In genomic region chr20:23180451-23180921, GRCh38 we compare ENCODE assay signal across 20 cellular contexts.
DNase-seq lines count a peak whose midpoint lies in the region; ATAC-seq, FAIRE-seq and TF ChIP-seq lines count a peak whose summit lies in the region.
"Had no signal": no experiment of that assay in that cellular context is flagged by ENCODE, and none has a peak within 500 bp of the region (broad histone marks: within the 10 kb centered on the region; RNA-seq: fewer than 3 reads in every experiment).

No MANE protein-coding gene starts in this region.

- in situ Hi-C loops in HepG2 (cut with HindIII; ENCODE audit: extremely low pct_ligation_motif_present, low pct_unique_long_range_greater_than_20kb): no loop called here

- POLR2A ChIA-PET in HepG2 (lab: Yijun Ruan, JAX): no interaction called here

- no peaks in the 10 kb centered on the region for H4K20me1 ChIP-seq in HepG2 (ENCODE audit: insufficient read depth, low read length)

- TF ChIP-seq EP300 in HepG2 (IDR thresholded peaks at IDR 0.05; ENCODE audit: low read depth in 2 of 2, low read length in 2 of 2): no peak
- TF ChIP-seq EP300 in HepG2 (CRISPR knock-in tag; IDR thresholded peaks at IDR 0.05; ENCODE audit: borderline replicate concordance): no peak

- H3K4me3 ChIP-seq in HepG2 (replicated peaks in 1 of 3; ENCODE audit: insufficient read depth in 1 of 3, low read depth in 2 of 3, low read length in 3 of 3) (no peak overlapping the region), psoas muscle (no peak overlapping the region)
- H3K4me3 ChIP-seq: HAP-1 had no signal

- H3K4me3 Mint-ChIP-seq in stimulated activated naive CD8-positive, alpha-beta T cell treated with anti-CD3 and anti-CD28 coated beads, Interleukin-15, amount 100 ng/mL, for 72 hours: no peak overlapping the region
- H3K4me3 Mint-ChIP-seq: activated naive CD8-positive, alpha-beta T cell; central memory CD8-positive, alpha-beta T cell; IgD-negative memory B cell; naive thymus-derived CD8-positive, alpha-beta T cell; stimulated activated naive B cell treated with anti-CD40 and anti-IgM and Interleukin-4, amounts not matched to agents 10 μg/mL and 1 μg/mL and 100 μg/mL, for 72 hours had no signal

- H3K36me3 ChIP-seq in HepG2 (replicated peaks in 1 of 2; ENCODE audit: control insufficient read depth in 1 of 2, insufficient read depth in 2 of 2, low read length in 2 of 2) (no peaks in the 10 kb centered on the region), psoas muscle (ENCODE audit: insufficient read depth in 1 of 2, low read depth in 1 of 2) (no peaks in the 10 kb centered on the region)
- H3K36me3 ChIP-seq: HAP-1 had no signal

- no peaks in the 10 kb centered on the region for H3K79me2 ChIP-seq in HepG2 (ENCODE audit: insufficient read depth, low read length)

- no peaks in the 10 kb centered on the region for H3K4me1 ChIP-seq in HepG2 (ENCODE audit: insufficient read depth, low read length)
- peaks cover 10% of the 10 kb centered on the region for H3K4me1 ChIP-seq in psoas muscle
- H3K4me1 ChIP-seq: HAP-1 had no signal

- no peak for FAIRE-seq in HepG2 (lab: Jason Lieb, UNC)

- CTCF ChIA-PET in HepG2 (lab: Yijun Ruan, JAX; ENCODE audit: low intra/inter-chr PET ratio, low total read pairs): no interaction called here

- no peak for TF ChIP-seq RAD21 in HepG2 (CRISPR knock-in tag; IDR thresholded peaks at IDR 0.05)

- peaks cover 0 to 7% of the 10 kb centered on the region in 2 donors for H3K9me3 Mint-ChIP-seq in stimulated activated naive CD8-positive, alpha-beta T cell treated with anti-CD3 and anti-CD28 coated beads, Interleukin-15, amount 100 ng/mL, for 72 hours
- H3K9me3 Mint-ChIP-seq: central memory CD8-positive, alpha-beta T cell had no signal

- H3K27ac Mint-ChIP-seq in stimulated activated naive CD8-positive, alpha-beta T cell treated with anti-CD3 and anti-CD28 coated beads, Interleukin-15, amount 100 ng/mL, for 72 hours: no peak overlapping the region
- H3K27ac Mint-ChIP-seq: activated naive CD8-positive, alpha-beta T cell; IgD-negative memory B cell; naive thymus-derived CD8-positive, alpha-beta T cell; stimulated activated naive B cell treated with anti-CD40 and anti-IgM and Interleukin-4, amounts not matched to agents 10 μg/mL and 1 μg/mL and 100 μg/mL, for 72 hours had no signal

- no peaks in the 10 kb centered on the region for H3K27me3 ChIP-seq in HepG2 (ENCODE audit: control insufficient read depth in 1 of 2, insufficient read depth in 2 of 2, low read length in 2 of 2)
- H3K27me3 ChIP-seq in psoas muscle (ENCODE audit: insufficient read depth in 3 of 3, low read length in 2 of 3): no peaks in the 10 kb centered on the region

- H3K27ac ChIP-seq in HepG2 (ENCODE audit: extremely low read length, insufficient read depth, low read length) (no peak overlapping the region), psoas muscle (peak overlapping the region; percentile 56)

- no peaks in the 10 kb centered on the region for H3K4me1 Mint-ChIP-seq in stimulated activated naive CD8-positive, alpha-beta T cell treated with anti-CD3 and anti-CD28 coated beads, Interleukin-15, amount 100 ng/mL, for 72 hours
- H3K4me1 Mint-ChIP-seq: central memory CD8-positive, alpha-beta T cell; IgD-negative memory B cell; naive thymus-derived CD8-positive, alpha-beta T cell; stimulated activated naive B cell treated with anti-CD40 and anti-IgM and Interleukin-4, amounts not matched to agents 10 μg/mL and 1 μg/mL and 100 μg/mL, for 72 hours had no signal

- TF ChIP-seq CTCF in HepG2 (CRISPR knock-in tag; IDR thresholded peaks at IDR 0.05) (no peak), psoas muscle (IDR thresholded peaks at IDR 0.05) (no peak)

- H2AFZ ChIP-seq in HepG2 (ENCODE audit: low read length): no peak overlapping the region

- DNase-seq in stimulated activated naive CD8-positive, alpha-beta T cell treated with anti-CD3 and anti-CD28 coated beads, Interleukin-15, amount 100 ng/mL, for 72 hours: no peak
- no peak for DNase-seq in stimulated activated naive CD8-positive, alpha-beta T cell treated with anti-CD3 and anti-CD28 coated beads, Interleukin-15, Interleukin-2, amounts not matched to agents 100 U/mL and 50 U/mL, for 24 hours
- DNase-seq in HepG2 (ENCODE audit: low spot score): no peak
- peak in 1 of 2 donors; percentile 79 for DNase-seq in psoas muscle
- DNase-seq in EL: no peak
- DNase-seq: 8988T; DMS79 treated with DMSO at 0.1 percent for 48 hours; kidney glomerular epithelial cell; naive thymus-derived CD8-positive, alpha-beta T cell; NCI-H1092; NK-92 treated with Interleukin-12 subunit alpha and Interleukin-12 subunit beta, amount 100 ng/mL, for 24 hours; retina; stimulated activated naive B cell treated with anti-CD40 and anti-IgM and Interleukin-4, amounts not matched to agents 10 μg/mL and 1 μg/mL and 100 μg/mL, for 72 hours had no signal

- H3K27me3 Mint-ChIP-seq in stimulated activated naive CD8-positive, alpha-beta T cell treated with anti-CD3 and anti-CD28 coated beads, Interleukin-15, amount 100 ng/mL, for 72 hours: peaks cover 5% of the 10 kb centered on the region

- H3K4me2 ChIP-seq in HepG2 (ENCODE audit: low read depth, low read length): no peak overlapping the region

- peak; percentile 28 for ATAC-seq in stimulated activated naive CD8-positive, alpha-beta T cell treated with anti-CD3 and anti-CD28 coated beads, Interleukin-15, amount 100 ng/mL, for 72 hours
- no peak for ATAC-seq in stimulated activated naive CD8-positive, alpha-beta T cell treated with anti-CD3 and anti-CD28 coated beads, Interleukin-15, Interleukin-2, amounts not matched to agents 100 U/mL and 50 U/mL, for 24 hours
- ATAC-seq in HepG2 (no peak), psoas muscle (peak; percentile 42 to 58 (median 50)), HG02840 (IDR thresholded peaks at IDR 0.05; ENCODE audit: low FRiP score, unreplicated experiment) (no peak), HG03457 (IDR thresholded peaks at IDR 0.05; ENCODE audit: unreplicated experiment) (no peak), GM18511 (IDR thresholded peaks at IDR 0.05; ENCODE audit: unreplicated experiment) (no peak)
- ATAC-seq: naive thymus-derived CD8-positive, alpha-beta T cell; stimulated activated naive B cell treated with anti-CD40 and anti-IgM and Interleukin-4, amounts not matched to agents 10 μg/mL and 1 μg/mL and 100 μg/mL, for 72 hours had no signal

- H3K9me3 ChIP-seq in HepG2 (ENCODE audit: low read length) (no peaks in the 10 kb centered on the region), psoas muscle (peaks cover 7% of the 10 kb centered on the region)
- H3K9me3 ChIP-seq: HAP-1 had no signal

- TF ChIP-seq POLR2A in HepG2 (IDR thresholded peaks at IDR 0.05; ENCODE audit: insufficient read depth in 1 of 2, low read depth in 2 of 2, low read length in 2 of 2): no peak

- no TSS peak for BruUV-seq in HepG2 (replicated peaks; lab: Mats Ljungman, UMichigan)

- no peak overlapping the region for H3K9ac ChIP-seq in HepG2 (ENCODE audit: insufficient read depth, low read depth, low read length)

- intact Hi-C loops in HepG2 (cut with micrococcal nuclease; ENCODE audit: unreplicated experiment): no loop called here
- intact Hi-C loops in psoas muscle (cut with DNase I): no loop called here

- WGBS in HepG2 (ENCODE audit: low lambda C conversion rate): 15% methylated on average over 8 of the region's 9 CpGs
- WGBS in psoas muscle, 3 donors: 45 to 57% (median 50%) methylated on average over 9 of the region's 9 CpGs

TF ChIP-seq in HepG2, 621 proteins besides CTCF, POLR2A, EP300 and RAD21:
- TF ChIP-seq GABPB1 (CRISPR knock-in tag; IDR thresholded peaks at IDR 0.05) (peak; percentile 71), GABPA (IDR thresholded peaks at IDR 0.05; ENCODE audit: low read depth, low read length) (peak; percentile 14; the same call in 1 of the 2 replicates), GABPA (CRISPR knock-in tag; IDR thresholded peaks at IDR 0.05; ENCODE audit: low read depth) (peak; percentile 62), NR2C2 (CRISPR knock-in tag; IDR thresholded peaks at IDR 0.05; ENCODE audit: borderline replicate concordance) (peak; percentile 70), SYNCRIP (IDR thresholded peaks at IDR 0.05; ENCODE audit: insufficient read depth, low read depth, low read length) (no peak), PAXIP1 (CRISPR knock-in tag; conservative IDR thresholded peaks at IDR 0.05) (no peak)

Comparison
In these comparisons a context has a peak if more than half of its experiments do, and no peak if none do; other contexts are left out.
1. ATAC-seq: peak in stimulated activated naive CD8-positive, alpha-beta T cell treated with anti-CD3 and anti-CD28 coated beads, Interleukin-15, amount 100 ng/mL, for 72 hours (single experiment) and psoas muscle (4 of 4); none in stimulated activated naive CD8-positive, alpha-beta T cell treated with anti-CD3 and anti-CD28 coated beads, Interleukin-15, Interleukin-2, amounts not matched to agents 100 U/mL and 50 U/mL, for 24 hours (single experiment), HepG2 (single experiment), HG02840 (single experiment), HG03457 (single experiment) and GM18511 (single experiment).